Comparison of ENCODE assay signal across 11 cellular contexts in genomic region chr2:57892920-57893319, GRCh38.
DNase-seq lines count a peak whose midpoint lies in the region; ATAC-seq and TF ChIP-seq lines count a peak whose summit lies in the region.
"Had no signal": no experiment of that assay in that cellular context is flagged by ENCODE, and none has a peak within 500 bp of the region (broad histone marks: within the 10 kb centered on the region; RNA-seq: fewer than 3 reads in every experiment).

No MANE protein-coding gene starts in this region.

- in situ Hi-C loops in KBM-7 (cut with MboI; ENCODE audit: low pct_unique_long_range_greater_than_20kb, low sequenced_read_pairs) = no loop called here

- H3K27me3 ChIP-seq in GM06990 (replicated peaks; ENCODE audit: control insufficient read depth, insufficient read depth, low read length) (no peaks in the 10 kb centered on the region), upper lobe of left lung (no peaks in the 10 kb centered on the region)

- H3K27ac Mint-ChIP-seq in activated CD4-positive, alpha-beta T cell treated with anti-CD3 and anti-CD28 coated beads, Interleukin-2, amount 10 ng/mL, durations not matched to agents 7 days and 5 days = no peak overlapping the region

- no peaks in the 10 kb centered on the region for H3K36me3 ChIP-seq in GM06990 (ENCODE audit: control insufficient read depth, insufficient read depth, low read length)
- H3K36me3 ChIP-seq in upper lobe of left lung = no peaks in the 10 kb centered on the region

- H3K4me1 Mint-ChIP-seq in activated CD4-positive, alpha-beta T cell treated with anti-CD3 and anti-CD28 coated beads, Interleukin-2, amount 10 ng/mL, durations not matched to agents 7 days and 5 days = peaks cover 8% of the 10 kb centered on the region

- DNase-seq in GM06990 (ENCODE audit: extremely low read depth, insufficient read length) = peak; percentile 81
- DNase-seq in KBM-7 = peak; percentile 31
- DNase-seq in activated CD4-positive, alpha-beta T cell treated with anti-CD3 and anti-CD28 coated beads, Interleukin-2, amount 10 ng/mL, durations not matched to agents 7 days and 5 days = no peak
- DNase-seq in upper lobe of left lung = no peak
- DNase-seq in germinal center (ENCODE audit: low spot score) = no peak
- no peak for DNase-seq in NCI-H2081 (lab: John Stamatoyannopoulos, UW)
- DNase-seq: activated CD4-positive, CD25-positive, alpha-beta regulatory T cell; KG1; stimulated activated CD4-positive, alpha-beta T cell treated with anti-CD3 and anti-CD28 coated beads, Interleukin-4, amount 100 ng/mL, for 24 hours had no signal

- H3K4me3 Mint-ChIP-seq in activated CD4-positive, alpha-beta T cell treated with anti-CD3 and anti-CD28 coated beads, Interleukin-2, amount 10 ng/mL, durations not matched to agents 7 days and 5 days = no peak overlapping the region

- H3K27me3 Mint-ChIP-seq in activated CD4-positive, alpha-beta T cell treated with anti-CD3 and anti-CD28 coated beads, Interleukin-2, amount 10 ng/mL, durations not matched to agents 7 days and 5 days = peaks cover 7% of the 10 kb centered on the region

- no peaks in the 10 kb centered on the region for H3K9me3 ChIP-seq in upper lobe of left lung

- no peaks in the 10 kb centered on the region for H3K4me1 ChIP-seq in upper lobe of left lung

- no peak overlapping the region for H3K27ac ChIP-seq in upper lobe of left lung

- no peak for TF ChIP-seq CTCF in GM06990 (IDR thresholded peaks at IDR 0.05; ENCODE audit: insufficient read depth, low read length, poor library complexity, severe bottlenecking)
- TF ChIP-seq CTCF in upper lobe of left lung (IDR thresholded peaks at IDR 0.05) = no peak

- CTCF ChIA-PET in activated CD4-positive, alpha-beta T cell treated with anti-CD3 and anti-CD28 coated beads, Interleukin-2, amount 10 ng/mL, durations not matched to agents 7 days and 5 days (lab: Charles Lee) = no interaction called here

- H3K9me3 Mint-ChIP-seq in activated CD4-positive, alpha-beta T cell treated with anti-CD3 and anti-CD28 coated beads, Interleukin-2, amount 10 ng/mL, durations not matched to agents 7 days and 5 days = no peaks in the 10 kb centered on the region

- WGBS in upper lobe of left lung, 2 donors = 46% methylated on average over 3 of the region's 3 CpGs

- H3K4me3 ChIP-seq in GM06990 (replicated peaks; ENCODE audit: low read depth, low read length) = no peak overlapping the region
- no peak overlapping the region for H3K4me3 ChIP-seq in upper lobe of left lung

- ATAC-seq in GM19372 (IDR thresholded peaks at IDR 0.05; ENCODE audit: low read depth, unreplicated experiment) = peak; percentile 76
- ATAC-seq in HG02852 (IDR thresholded peaks at IDR 0.05; ENCODE audit: unreplicated experiment) = peak; percentile 82
- no peak for ATAC-seq in upper lobe of left lung (ENCODE audit: low FRiP score in 2 of 2)

- POLR2A ChIA-PET in activated CD4-positive, alpha-beta T cell treated with anti-CD3 and anti-CD28 coated beads, Interleukin-2, amount 10 ng/mL, durations not matched to agents 7 days and 5 days (lab: Charles Lee) = no interaction called here

- TF ChIP-seq POLR2A in upper lobe of left lung (IDR thresholded peaks at IDR 0.05) = no peak

- no peak for TF ChIP-seq EP300 in upper lobe of left lung (IDR thresholded peaks at IDR 0.05)

- no peaks in the 10 kb centered on the region for H3K36me3 Mint-ChIP-seq in activated CD4-positive, alpha-beta T cell treated with anti-CD3 and anti-CD28 coated beads, Interleukin-2, amount 10 ng/mL, durations not matched to agents 7 days and 5 days (ENCODE audit: low read depth)

Comparison
In these comparisons a context has a peak if more than half of its experiments do, and no peak if none do; other contexts are left out.
1. DNase-seq: peak in GM06990 (single experiment) and KBM-7 (single experiment); none in activated CD4-positive, alpha-beta T cell treated with anti-CD3 and anti-CD28 coated beads, Interleukin-2, amount 10 ng/mL, durations not matched to agents 7 days and 5 days (single experiment), upper lobe of left lung (0 of 2), germinal center (single experiment) and NCI-H2081 (0 of 2).
2. ATAC-seq: peak in GM19372 (single experiment) and HG02852 (single experiment); none in upper lobe of left lung (0 of 2).